ENCODE assay signal across 12 cellular contexts in genomic region chr4:101019313-101019712, GRCh38.
DNase-seq lines count a peak whose midpoint lies in the region; ATAC-seq and TF ChIP-seq lines count a peak whose summit lies in the region.
"Had no signal": no experiment of that assay in that cellular context is flagged by ENCODE, and none has a peak within 500 bp of the region (broad histone marks: within the 10 kb centered on the region; RNA-seq: fewer than 3 reads in every experiment).

No MANE protein-coding gene starts in this region.

- POLR2A ChIA-PET in activated naive CD8-positive, alpha-beta T cell treated with anti-CD3 and anti-CD28 coated beads, Interleukin-2, amount 10 ng/mL, durations not matched to agents 7 days and 5 days (lab: Charles Lee), result interaction anchor here (1.5 to 1.8 kb wide), 2 partner anchors 9 to 325 kb away, joined by 3 to 4 read pairs; no protein-coding TSS in a partner anchor

- peak overlapping the region; percentile 80 for H3K27ac Mint-ChIP-seq in activated naive CD8-positive, alpha-beta T cell treated with anti-CD3 and anti-CD28 coated beads, Interleukin-2, amount 10 ng/mL, durations not matched to agents 7 days and 5 days
- H3K27ac Mint-ChIP-seq in nephron (peak overlapping the region; percentile 27 to 64 (median 49)), chondrocyte (ENCODE audit: unreplicated experiment) (no peak overlapping the region)

- DNase-seq in activated T-cell treated with anti-CD3 and anti-CD28 coated beads, Interleukin-2, amount 50 U/mL, for 4 hours, result no peak
- no peak for DNase-seq in activated T-cell treated with anti-CD3 and anti-CD28 coated beads, Interleukin-2, amount 50 U/mL, for 1 hour
- DNase-seq in activated naive CD8-positive, alpha-beta T cell treated with anti-CD3 and anti-CD28 coated beads, Interleukin-2, amount 10 ng/mL, durations not matched to agents 7 days and 5 days, result no peak
- DNase-seq in SIG-M5 treated with dmso at 0.1 percent for 504 hours (lab: John Stamatoyannopoulos, UW; ENCODE audit: unreplicated experiment) (no peak), chondrocyte (ENCODE audit: low spot score) (no peak)
- DNase-seq: NCI-H1436, NCI-H69, SHP77 had no signal

- H3K4me1 Mint-ChIP-seq in activated T-cell treated with anti-CD3 and anti-CD28 coated beads, Interleukin-2, amount 50 U/mL, for 4 hours (ENCODE audit: low read depth), result peaks cover 67% of the 10 kb centered on the region
- peaks cover 37% of the 10 kb centered on the region for H3K4me1 Mint-ChIP-seq in activated naive CD8-positive, alpha-beta T cell treated with anti-CD3 and anti-CD28 coated beads, Interleukin-2, amount 10 ng/mL, durations not matched to agents 7 days and 5 days
- H3K4me1 Mint-ChIP-seq in nephron (peaks cover 5% of the 10 kb centered on the region), chondrocyte (ENCODE audit: low read depth) (peaks cover 53% of the 10 kb centered on the region)

- TF ChIP-seq CTCF in nephron (IDR thresholded peaks at IDR 0.05; ENCODE audit: unreplicated experiment in 3 of 3), result no peak
- no peak for TF ChIP-seq CTCF in chondrocyte (IDR thresholded peaks at IDR 0.05)

- H3K36me3 Mint-ChIP-seq in activated T-cell treated with anti-CD3 and anti-CD28 coated beads, Interleukin-2, amount 50 U/mL, for 4 hours (ENCODE audit: insufficient read depth), result peaks cover 6% of the 10 kb centered on the region
- H3K36me3 Mint-ChIP-seq in activated naive CD8-positive, alpha-beta T cell treated with anti-CD3 and anti-CD28 coated beads, Interleukin-2, amount 10 ng/mL, durations not matched to agents 7 days and 5 days, result peaks cover 13% of the 10 kb centered on the region
- H3K36me3 Mint-ChIP-seq in nephron (ENCODE audit: low read depth) (peaks cover 11% of the 10 kb centered on the region), chondrocyte (ENCODE audit: low read depth) (no peaks in the 10 kb centered on the region)

- peak overlapping the region; percentile 17 for H3K4me3 Mint-ChIP-seq in activated T-cell treated with anti-CD3 and anti-CD28 coated beads, Interleukin-2, amount 50 U/mL, for 4 hours
- no peak overlapping the region for H3K4me3 Mint-ChIP-seq in activated naive CD8-positive, alpha-beta T cell treated with anti-CD3 and anti-CD28 coated beads, Interleukin-2, amount 10 ng/mL, durations not matched to agents 7 days and 5 days
- H3K4me3 Mint-ChIP-seq in nephron, result no peak overlapping the region
- no peak overlapping the region for H3K4me3 Mint-ChIP-seq in chondrocyte (ENCODE audit: unreplicated experiment)

- no peaks in the 10 kb centered on the region for H3K27me3 Mint-ChIP-seq in activated T-cell treated with anti-CD3 and anti-CD28 coated beads, Interleukin-2, amount 50 U/mL, for 4 hours (ENCODE audit: low read depth)
- H3K27me3 Mint-ChIP-seq in activated naive CD8-positive, alpha-beta T cell treated with anti-CD3 and anti-CD28 coated beads, Interleukin-2, amount 10 ng/mL, durations not matched to agents 7 days and 5 days, result no peaks in the 10 kb centered on the region
- H3K27me3 Mint-ChIP-seq in nephron (ENCODE audit: low read depth), result no peaks in the 10 kb centered on the region
- no peaks in the 10 kb centered on the region for H3K27me3 Mint-ChIP-seq in chondrocyte (ENCODE audit: low read depth)

- ATAC-seq in activated T-cell treated with anti-CD3 and anti-CD28 coated beads, Interleukin-2, amount 50 U/mL, for 4 hours, result no peak
- ATAC-seq in HG03354 (IDR thresholded peaks at IDR 0.05; ENCODE audit: poor library complexity, severe bottlenecking, unreplicated experiment), result peak; percentile 4
- ATAC-seq in activated naive CD8-positive, alpha-beta T cell treated with anti-CD3 and anti-CD28 coated beads, Interleukin-2, amount 10 ng/mL, durations not matched to agents 7 days and 5 days (ENCODE audit: low read depth), result no peak
- no peak for ATAC-seq in GM18519 (IDR thresholded peaks at IDR 0.05; ENCODE audit: low FRiP score, unreplicated experiment)
- ATAC-seq: sciatic nerve had no signal

- H3K9me3 Mint-ChIP-seq in activated T-cell treated with anti-CD3 and anti-CD28 coated beads, Interleukin-2, amount 50 U/mL, for 4 hours, result no peaks in the 10 kb centered on the region
- no peaks in the 10 kb centered on the region for H3K9me3 Mint-ChIP-seq in activated naive CD8-positive, alpha-beta T cell treated with anti-CD3 and anti-CD28 coated beads, Interleukin-2, amount 10 ng/mL, durations not matched to agents 7 days and 5 days
- H3K9me3 Mint-ChIP-seq in nephron (no peaks in the 10 kb centered on the region), chondrocyte (ENCODE audit: low read depth) (no peaks in the 10 kb centered on the region)
